8 cellular contexts compared by ENCODE assay signal in the genomic region with DNA sequence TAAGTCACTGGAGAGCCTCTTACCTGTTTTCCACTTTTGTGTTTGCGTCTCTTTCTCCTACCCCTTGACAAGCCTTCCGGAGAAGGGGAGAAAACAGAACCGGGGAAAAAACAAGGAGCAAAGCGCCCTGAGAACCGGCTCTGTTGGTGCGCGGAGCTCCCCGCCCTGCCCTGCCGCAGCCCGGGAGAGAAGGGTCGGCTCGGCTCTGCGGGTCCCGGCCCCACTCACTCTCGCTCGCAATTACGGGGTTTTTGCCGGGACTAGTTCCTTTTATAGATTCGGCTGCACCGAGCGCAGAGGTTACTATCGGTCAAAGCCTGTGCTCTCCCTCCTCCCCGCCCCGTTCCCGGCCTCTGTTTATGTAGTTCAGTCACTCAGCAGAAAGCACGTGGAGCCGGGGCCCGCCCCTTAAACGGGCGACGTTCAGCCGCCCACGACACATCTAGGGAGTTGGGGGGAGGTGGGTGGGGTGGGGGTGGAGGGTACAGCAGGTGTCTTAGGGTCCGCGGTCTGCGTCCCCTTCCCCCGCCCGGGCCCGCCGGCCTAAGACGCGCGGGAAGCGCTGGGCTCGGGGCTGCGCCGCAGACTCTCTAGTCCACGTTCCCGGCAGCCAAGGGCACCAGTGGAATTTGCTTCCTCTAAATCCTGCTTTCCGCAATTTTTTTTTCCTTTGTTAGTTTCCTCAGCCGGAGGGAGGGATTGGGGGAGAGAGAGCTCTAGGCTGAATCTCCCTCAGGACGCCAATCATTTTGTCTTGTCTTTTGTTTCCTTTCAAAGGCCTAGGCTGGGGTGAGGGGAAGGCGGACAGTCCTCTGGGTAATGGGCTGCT. TPM values are rescaled to one million over a fixed set of nuclear protein-coding genes. Genes with fewer than 3 reads are reported as not detected.
DNase-seq lines count a peak whose midpoint lies in the region; ATAC-seq, FAIRE-seq and TF ChIP-seq lines count a peak whose summit lies in the region.

A gene with protein sequence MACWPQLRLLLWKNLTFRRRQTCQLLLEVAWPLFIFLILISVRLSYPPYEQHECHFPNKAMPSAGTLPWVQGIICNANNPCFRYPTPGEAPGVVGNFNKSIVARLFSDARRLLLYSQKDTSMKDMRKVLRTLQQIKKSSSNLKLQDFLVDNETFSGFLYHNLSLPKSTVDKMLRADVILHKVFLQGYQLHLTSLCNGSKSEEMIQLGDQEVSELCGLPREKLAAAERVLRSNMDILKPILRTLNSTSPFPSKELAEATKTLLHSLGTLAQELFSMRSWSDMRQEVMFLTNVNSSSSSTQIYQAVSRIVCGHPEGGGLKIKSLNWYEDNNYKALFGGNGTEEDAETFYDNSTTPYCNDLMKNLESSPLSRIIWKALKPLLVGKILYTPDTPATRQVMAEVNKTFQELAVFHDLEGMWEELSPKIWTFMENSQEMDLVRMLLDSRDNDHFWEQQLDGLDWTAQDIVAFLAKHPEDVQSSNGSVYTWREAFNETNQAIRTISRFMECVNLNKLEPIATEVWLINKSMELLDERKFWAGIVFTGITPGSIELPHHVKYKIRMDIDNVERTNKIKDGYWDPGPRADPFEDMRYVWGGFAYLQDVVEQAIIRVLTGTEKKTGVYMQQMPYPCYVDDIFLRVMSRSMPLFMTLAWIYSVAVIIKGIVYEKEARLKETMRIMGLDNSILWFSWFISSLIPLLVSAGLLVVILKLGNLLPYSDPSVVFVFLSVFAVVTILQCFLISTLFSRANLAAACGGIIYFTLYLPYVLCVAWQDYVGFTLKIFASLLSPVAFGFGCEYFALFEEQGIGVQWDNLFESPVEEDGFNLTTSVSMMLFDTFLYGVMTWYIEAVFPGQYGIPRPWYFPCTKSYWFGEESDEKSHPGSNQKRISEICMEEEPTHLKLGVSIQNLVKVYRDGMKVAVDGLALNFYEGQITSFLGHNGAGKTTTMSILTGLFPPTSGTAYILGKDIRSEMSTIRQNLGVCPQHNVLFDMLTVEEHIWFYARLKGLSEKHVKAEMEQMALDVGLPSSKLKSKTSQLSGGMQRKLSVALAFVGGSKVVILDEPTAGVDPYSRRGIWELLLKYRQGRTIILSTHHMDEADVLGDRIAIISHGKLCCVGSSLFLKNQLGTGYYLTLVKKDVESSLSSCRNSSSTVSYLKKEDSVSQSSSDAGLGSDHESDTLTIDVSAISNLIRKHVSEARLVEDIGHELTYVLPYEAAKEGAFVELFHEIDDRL (N-terminal part only) (minus strand): TSS at position 244 of the 829 bp plus-strand sequence. CDS start 24,476 bp downstream, outside the sequence.

- H2BK20ac ChIP-seq in H1 (ENCODE audit: low read length): no peak within 1 kb of the TSS

- peak within 1 kb of the TSS; percentile 84 for H2BK12ac ChIP-seq in H1 (ENCODE audit: low read depth, low read length)

- peaks cover 0 to 10% of the 10 kb centered on the region in 2 experiments; a peak in 1 of 4 replicates for H3K79me2 ChIP-seq in H1 (ENCODE audit: control insufficient read depth in 1 of 2, insufficient read depth in 2 of 2, low read length in 2 of 2)

- peak within 1 kb of the TSS; percentile 78 to 87 (median 84) for H3K9ac ChIP-seq in H1 (replicated peaks in 1 of 4; ENCODE audit: extremely low read depth in 1 of 4, low read depth in 3 of 4, low read length in 3 of 4)

- peak within 1 kb of the TSS; percentile 78 for H2AFZ ChIP-seq in H1 (ENCODE audit: low read length)

- peak; percentile 49 for DNase-seq in DMS153 treated with DMSO at 0.1 percent for 48 hours (lab: John Stamatoyannopoulos, UW; ENCODE audit: unreplicated experiment)
- DNase-seq in NOMO-1 (lab: John Stamatoyannopoulos, UW; ENCODE audit: unreplicated experiment in 2 of 2): peak; percentile 52 to 65
- DNase-seq in activated CD8-positive, alpha-beta memory T cell treated with anti-CD3 and anti-CD28 coated beads, Interleukin-2, amount 50 U/mL, for 24 hours (ENCODE audit: extremely low read depth): peak; percentile 39
- DNase-seq in H1 (ENCODE audit: low read depth in 1 of 2, low spot score in 2 of 2): peak in 1 of 2 experiments; percentile 83
- peak; percentile 93 for DNase-seq in medulla oblongata (ENCODE audit: extremely low spot score)
- peak; percentile 43 to 51 (median 46) for DNase-seq in stimulated activated CD4-positive, alpha-beta T cell treated with anti-CD3 and anti-CD28 coated beads, TNF-alpha, amount 100 ng/mL, for 4 hours (ENCODE audit: low read depth in 3 of 3)
- no peak for DNase-seq in NCI-H1930 (lab: John Stamatoyannopoulos, UW)

- no peak for TF ChIP-seq EP300 in H1 (IDR thresholded peaks at IDR 0.05; ENCODE audit: borderline replicate concordance in 1 of 2, low read depth in 2 of 2, low read length in 2 of 2)

- ATAC-seq in HG02870 (IDR thresholded peaks at IDR 0.05; ENCODE audit: unreplicated experiment): peak; percentile 41

- no peaks in the 10 kb centered on the region for H3K36me3 ChIP-seq in H1 (ENCODE audit: control insufficient read depth in 2 of 4, insufficient read depth in 4 of 4, low read length in 3 of 4)

- peak; percentile 82 for FAIRE-seq in H1 (lab: Jason Lieb, UNC)

- POLR2A ChIA-PET in H1 (lab: Charles Lee; ENCODE audit: partially characterized antibody): interaction anchor here (0.7 to 5.3 kb wide), 20 partner anchors 9 to 462 kb away, joined by 3 to 53 read pairs (median 4); partner anchors contain the start of gene SLC44A1

- TF ChIP-seq POLR2A in H1 (IDR thresholded peaks at IDR 0.05; ENCODE audit: control extremely low read depth in 1 of 2, low read depth in 2 of 2, low read length in 2 of 2): peak; percentile 52 to 61; a peak in 2 of 3 replicates

- no peaks in the 10 kb centered on the region for H3K79me1 ChIP-seq in H1 (ENCODE audit: low read depth, low read length)

- H3K23me2 ChIP-seq in H1 (ENCODE audit: low read depth, low read length): peaks cover 9% of the 10 kb centered on the region; the same call in 1 of the 2 replicates

- H3K4me3 ChIP-seq in H1 (ENCODE audit: extremely low read depth in 1 of 4, insufficient read depth in 2 of 4, low read depth in 3 of 4, low read length in 4 of 4): peak within 1 kb of the TSS; percentile 71 to 94 (median 88)

- WGBS in H1 (ENCODE audit: extremely low coverage in 1 of 2, insufficient coverage in 1 of 2, insufficient read length in 1 of 2, insufficient replicate concordance in 2 of 2, low coverage in 1 of 2, low lambda C conversion rate in 2 of 2, missing lambda C conversion rate in 1 of 2), 2 experiments: 2% methylated on average over 36 of the region's 53 CpGs; no CpG with 5 or more reads in 1 of the 2 experiments

- H3K4me1 ChIP-seq in H1 (replicated peaks in 1 of 4; ENCODE audit: control insufficient read depth in 3 of 4, insufficient read depth in 4 of 4, low read length in 3 of 4): peaks cover 0 to 5% (median 2%) of the 10 kb centered on the region in 4 experiments; a peak in 4 of 7 replicates

- peak within 1 kb of the TSS; percentile 81 to 93 for H3K4me2 ChIP-seq in H1 (ENCODE audit: insufficient read depth in 1 of 2, low read depth in 2 of 2, low read length in 2 of 2)

- TF ChIP-seq CTCF in H1 (IDR thresholded peaks at IDR 0.05; ENCODE audit: control extremely low read depth in 1 of 3, insufficient read depth in 1 of 3, low read depth in 1 of 3, low read length in 3 of 3): no peak

- H3K18ac ChIP-seq in H1 (ENCODE audit: extremely low read depth, low read length): peak within 1 kb of the TSS; percentile 90

- peaks cover 0 to 11% (median 2%) of the 10 kb centered on the region in 4 experiments; a peak in 3 of 7 replicates for H3K27me3 ChIP-seq in H1 (replicated peaks in 1 of 4; ENCODE audit: control insufficient read depth in 3 of 4, extremely low read depth in 1 of 4, insufficient read depth in 3 of 4, low read length in 3 of 4)

- H3K56ac ChIP-seq in H1 (replicated peaks; ENCODE audit: insufficient read length, low read depth, low read length): no peak within 1 kb of the TSS

- peak within 1 kb of the TSS; percentile 61; the same call in 1 of the 2 replicates for H2BK15ac ChIP-seq in H1 (ENCODE audit: low read length)

- peak within 1 kb of the TSS; percentile 75; the same call in 1 of the 2 replicates for H2BK5ac ChIP-seq in H1 (ENCODE audit: low read depth, low read length)

- H3K14ac ChIP-seq in H1 (ENCODE audit: insufficient read length): no peak within 1 kb of the TSS

- H2AK5ac ChIP-seq in H1 (ENCODE audit: low read depth, low read length): no peak within 1 kb of the TSS

- H4K20me1 ChIP-seq in H1 (replicated peaks in 1 of 2; ENCODE audit: control insufficient read depth in 1 of 2, insufficient read depth in 2 of 2, low read length in 2 of 2): no peaks in the 10 kb centered on the region

- TF ChIP-seq RAD21 in H1 (IDR thresholded peaks at IDR 0.05 in 1 of 2, conservative IDR thresholded peaks at IDR 0.05 in 1 of 2; ENCODE audit: low read depth in 2 of 2, low read length in 2 of 2): 0 out of 4 replicates have a peak, but pooled peaks have one; percentile 1 to 9

- no peak within 1 kb of the TSS for H3K4ac ChIP-seq in H1 (replicated peaks; ENCODE audit: insufficient read length, low read depth, low read length)

- CTCF ChIA-PET in H1 (lab: Charles Lee; ENCODE audit: partially characterized antibody): interaction anchor here (0.6 to 2.5 kb wide), 18 partner anchors 13 to 421 kb away, joined by 3 to 14 read pairs (median 4); partner anchors contain the start of gene SLC44A1

- peak within 1 kb of the TSS; percentile 30 for H4K91ac ChIP-seq in H1 (replicated peaks; ENCODE audit: insufficient read length, low read length)

- no peak within 1 kb of the TSS for H3K23ac ChIP-seq in H1 (ENCODE audit: insufficient read length)

- no peaks in the 10 kb centered on the region for H3K9me3 ChIP-seq in H1 (ENCODE audit: insufficient read depth in 2 of 2, low read depth in 1 of 2, low read length in 1 of 2)

- H4K5ac ChIP-seq in H1 (ENCODE audit: insufficient read length, low read depth, low read length): no peak within 1 kb of the TSS

- peak within 1 kb of the TSS; percentile 95 for H4K8ac ChIP-seq in H1 (ENCODE audit: extremely low read depth, insufficient read depth, low read length)

- no peak within 1 kb of the TSS for H3K27ac ChIP-seq in H1 (ENCODE audit: low read depth, low read length)

- peak within 1 kb of the TSS; percentile 38 for H2BK120ac ChIP-seq in H1 (replicated peaks; ENCODE audit: low read depth, low read length)

TF ChIP-seq in H1, 55 proteins besides CTCF, POLR2A, EP300 and RAD21 (continues in another document):
- peak; percentile 96 for TF ChIP-seq MAX (IDR thresholded peaks at IDR 0.05)
- no peak for TF ChIP-seq KDM4A (IDR thresholded peaks at IDR 0.05; ENCODE audit: low read depth, low read length, severe bottlenecking)

RNA-seq across cellular contexts. Expression of the gene that starts here (rescaled TPM):
- total RNA-seq in H1 (2021; fragmentation: NEBNext Ultra II Directional; extraction: Animal tissue kit (Norgen Biotek cat#: 25700)): 7.8 and 8.5 TPM in 2 replicates
- polyA plus RNA-seq in H1 (2011; rRNA removed): 6.9 and 7.3 TPM in 2 replicates
- 5.2 TPM for polyA plus RNA-seq in H1 (2011; cell fraction: cytosol; rRNA removed)
- 11.8 TPM for polyA plus RNA-seq in H1 (2011; cell fraction: nucleus; rRNA removed)
- polyA plus RNA-seq in H1 (2012, experiment 1 of 2): 4.0 to 4.8 TPM (median 4.2 TPM) in 4 replicates
- 0.33 TPM for polyA plus RNA-seq in H1 (2012, experiment 2 of 2)
- 1.7 TPM for polyA plus RNA-seq in H1 (2013, experiment 1 of 2)
- 1.1 TPM for polyA plus RNA-seq in H1 (2013, experiment 2 of 2)
- polyA minus RNA-seq in H1 (2011; rRNA and poly(A)+ RNA removed): 82.4 and 99.2 TPM in 2 replicates
- 19.4 TPM for polyA minus RNA-seq in H1 (2011; cell fraction: cytosol; rRNA and poly(A)+ RNA removed)
- polyA minus RNA-seq in H1 (2011; cell fraction: nucleus; rRNA and poly(A)+ RNA removed): 45.3 TPM

Comparison
In these comparisons a context has a peak if more than half of its experiments do, and no peak if none do; other contexts are left out.
1. DNase-seq: peak in DMS153 treated with DMSO at 0.1 percent for 48 hours (single experiment), NOMO-1 (2 of 2), activated CD8-positive, alpha-beta memory T cell treated with anti-CD3 and anti-CD28 coated beads, Interleukin-2, amount 50 U/mL, for 24 hours (single experiment), medulla oblongata (single experiment) and stimulated activated CD4-positive, alpha-beta T cell treated with anti-CD3 and anti-CD28 coated beads, TNF-alpha, amount 100 ng/mL, for 4 hours (3 of 3); none in NCI-H1930 (0 of 2).